Comparison of ENCODE assay signal across 11 cellular contexts in the genomic region with DNA sequence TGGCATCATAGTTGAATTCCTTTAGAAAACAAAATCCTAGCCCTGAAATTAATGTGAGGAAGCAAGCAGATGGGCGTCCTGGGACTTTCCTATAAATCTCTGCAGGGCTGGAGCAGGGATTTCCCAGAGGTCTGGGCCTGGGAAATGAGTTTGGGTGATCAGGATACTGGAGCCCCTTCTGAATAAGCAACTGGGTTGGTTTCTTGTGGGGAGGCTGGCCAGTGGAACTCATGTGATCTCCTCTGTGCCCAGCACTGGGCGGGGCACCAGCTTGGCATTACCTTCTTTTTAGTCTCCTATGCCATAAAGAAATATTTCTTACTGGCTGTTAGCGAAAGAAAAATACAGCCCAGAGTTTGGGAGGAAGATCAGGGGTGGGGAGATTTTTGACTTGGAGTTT. TPM values are rescaled to one million over a fixed set of nuclear protein-coding genes. Genes with fewer than 3 reads are reported as not detected.
DNase-seq lines count a peak whose midpoint lies in the region; ATAC-seq and TF ChIP-seq lines count a peak whose summit lies in the region.
"Had no signal": no experiment of that assay in that cellular context is flagged by ENCODE, and none has a peak within 500 bp of the region (broad histone marks: within the 10 kb centered on the region; RNA-seq: fewer than 3 reads in every experiment).

No MANE protein-coding gene starts in this region.

- no peak overlapping the region for H3K27ac Mint-ChIP-seq in activated T-helper 1 cell treated with anti-CD3 and anti-CD28 coated beads, Interleukin-12 subunit alpha, Interleukin-12 subunit beta, Interleukin-2, Interleukin-4 antibody, amounts not matched to agents 30 ng/mL and 10 ng/mL and 1 ng/mL, durations not matched to agents 14 hours and 24 hours and 36 hours
- no peak overlapping the region for H3K27ac Mint-ChIP-seq in naive thymus-derived CD8-positive, alpha-beta T cell
- H3K27ac Mint-ChIP-seq: CD4-positive, alpha-beta memory T cell had no signal

- H3K27me3 ChIP-seq in prostate gland (replicated peaks; ENCODE audit: insufficient read depth) = no peaks in the 10 kb centered on the region

- intact Hi-C loops in activated T-helper 1 cell treated with anti-CD3 and anti-CD28 coated beads, Interleukin-12 subunit alpha, Interleukin-12 subunit beta, Interleukin-2, Interleukin-4 antibody, amounts not matched to agents 30 ng/mL and 10 ng/mL and 1 ng/mL, durations not matched to agents 14 hours and 24 hours and 36 hours (cut with micrococcal nuclease) = no loop called here
- intact Hi-C loops in left ventricle myocardium superior (cut with micrococcal nuclease) (no loop called here), prostate gland (cut with DNase I) (loop anchor here (5.0 kb wide), 4 partner anchors 160 to 325 kb away; no protein-coding TSS in a partner anchor)

- POLR2A ChIA-PET in naive thymus-derived CD8-positive, alpha-beta T cell (lab: Charles Lee) = no interaction called here

- H3K9me3 Mint-ChIP-seq in activated T-helper 1 cell treated with anti-CD3 and anti-CD28 coated beads, Interleukin-12 subunit alpha, Interleukin-12 subunit beta, Interleukin-2, Interleukin-4 antibody, amounts not matched to agents 30 ng/mL and 10 ng/mL and 1 ng/mL, durations not matched to agents 14 hours and 24 hours and 36 hours = no peaks in the 10 kb centered on the region
- peaks cover 0 to 2% (median 0%) of the 10 kb centered on the region in 9 donors for H3K9me3 Mint-ChIP-seq in naive thymus-derived CD8-positive, alpha-beta T cell

- peaks cover 44% of the 10 kb centered on the region for H3K27me3 Mint-ChIP-seq in activated T-helper 1 cell treated with anti-CD3 and anti-CD28 coated beads, Interleukin-12 subunit alpha, Interleukin-12 subunit beta, Interleukin-2, Interleukin-4 antibody, amounts not matched to agents 30 ng/mL and 10 ng/mL and 1 ng/mL, durations not matched to agents 14 hours and 24 hours and 36 hours (ENCODE audit: insufficient read depth)
- peaks cover 27 to 77% (median 55%) of the 10 kb centered on the region in 5 donors for H3K27me3 Mint-ChIP-seq in naive thymus-derived CD8-positive, alpha-beta T cell

- peak; percentile 74 for ATAC-seq in left ventricle myocardium superior
- ATAC-seq in naive thymus-derived CD8-positive, alpha-beta T cell = no peak
- ATAC-seq in HG03139 (IDR thresholded peaks at IDR 0.05; ENCODE audit: unreplicated experiment) = no peak

- H3K27ac ChIP-seq in prostate gland = peak overlapping the region; percentile 89 to 93

- H3K4me1 Mint-ChIP-seq in activated T-helper 1 cell treated with anti-CD3 and anti-CD28 coated beads, Interleukin-12 subunit alpha, Interleukin-12 subunit beta, Interleukin-2, Interleukin-4 antibody, amounts not matched to agents 30 ng/mL and 10 ng/mL and 1 ng/mL, durations not matched to agents 14 hours and 24 hours and 36 hours (ENCODE audit: low read depth) = peaks cover 6% of the 10 kb centered on the region
- H3K4me1 Mint-ChIP-seq in naive thymus-derived CD8-positive, alpha-beta T cell = peaks cover 5 to 13% (median 9%) of the 10 kb centered on the region in 4 donors

- peak; percentile 17 for DNase-seq in HCEC 1CT
- DNase-seq in activated T-helper 1 cell treated with anti-CD3 and anti-CD28 coated beads, Interleukin-12 subunit alpha, Interleukin-12 subunit beta, Interleukin-2, Interleukin-4 antibody, amounts not matched to agents 30 ng/mL and 10 ng/mL and 1 ng/mL, durations not matched to agents 14 hours and 24 hours and 36 hours (ENCODE audit: low spot score) = no peak
- peak; percentile 73 for DNase-seq in left ventricle myocardium superior
- DNase-seq in prostate gland (ENCODE audit: low spot score) = peak; percentile 71
- no peak for DNase-seq in naive thymus-derived CD8-positive, alpha-beta T cell
- no peak for DNase-seq in effector CD4-positive, alpha-beta T cell
- DNase-seq in HK-2 (ENCODE audit: unreplicated experiment) = no peak
- DNase-seq: amygdala; CD4-positive, alpha-beta memory T cell; Kasumi-1 had no signal

- no peaks in the 10 kb centered on the region for H3K36me3 ChIP-seq in prostate gland

- WGBS in prostate gland = 71% methylated on average over 3 of the region's 3 CpGs

- H3K36me3 Mint-ChIP-seq in activated T-helper 1 cell treated with anti-CD3 and anti-CD28 coated beads, Interleukin-12 subunit alpha, Interleukin-12 subunit beta, Interleukin-2, Interleukin-4 antibody, amounts not matched to agents 30 ng/mL and 10 ng/mL and 1 ng/mL, durations not matched to agents 14 hours and 24 hours and 36 hours (ENCODE audit: low read depth) = no peaks in the 10 kb centered on the region
- H3K36me3 Mint-ChIP-seq in naive thymus-derived CD8-positive, alpha-beta T cell = no peaks in the 10 kb centered on the region
- H3K36me3 Mint-ChIP-seq: CD4-positive, alpha-beta memory T cell had no signal

- no peaks in the 10 kb centered on the region for H3K9me3 ChIP-seq in prostate gland

- peak in 1 of 4 experiments; percentile 12 for TF ChIP-seq CTCF in prostate gland (IDR thresholded peaks at IDR 0.05)

- H3K4me3 Mint-ChIP-seq in activated T-helper 1 cell treated with anti-CD3 and anti-CD28 coated beads, Interleukin-12 subunit alpha, Interleukin-12 subunit beta, Interleukin-2, Interleukin-4 antibody, amounts not matched to agents 30 ng/mL and 10 ng/mL and 1 ng/mL, durations not matched to agents 14 hours and 24 hours and 36 hours = peak overlapping the region; percentile 81
- peak overlapping the region in 4 of 10 donors; percentile 25 to 81 (median 76) for H3K4me3 Mint-ChIP-seq in naive thymus-derived CD8-positive, alpha-beta T cell

- H3K4me1 ChIP-seq in prostate gland (replicated peaks) = no peaks in the 10 kb centered on the region

- no peak for TF ChIP-seq POLR2A in prostate gland (IDR thresholded peaks at IDR 0.05)

- peak overlapping the region in 1 of 2 donors; percentile 63 for H3K4me3 ChIP-seq in prostate gland

RNA-seq across cellular contexts. Expression of a gene that starts 1.7 kb away (rescaled TPM):
- not detected in 2 replicates for total RNA-seq in activated T-helper 1 cell treated with anti-CD3 and anti-CD28 coated beads, Interleukin-12 subunit alpha, Interleukin-12 subunit beta, Interleukin-2, Interleukin-4 antibody, amounts not matched to agents 30 ng/mL and 10 ng/mL and 1 ng/mL, durations not matched to agents 14 hours and 24 hours and 36 hours
- total RNA-seq in left ventricle myocardium superior (80.7 TPM), prostate gland (100 to 1,000 TPM in 1 of 2 donors, 10 to 100 TPM in 1; 84.1 to 223 TPM)
- not detected for total RNA-seq in naive thymus-derived CD8-positive, alpha-beta T cell
- polyA plus RNA-seq in naive thymus-derived CD8-positive, alpha-beta T cell = not detected
- total RNA-seq: CD4-positive, alpha-beta memory T cell had no signal
- polyA plus RNA-seq: CD4-positive, alpha-beta memory T cell had no signal

Comparison
In these comparisons a context has a peak if more than half of its experiments do, and no peak if none do; other contexts are left out.
1. DNase-seq: peak in HCEC 1CT (single experiment), left ventricle myocardium superior (single experiment) and prostate gland (single experiment); none in activated T-helper 1 cell treated with anti-CD3 and anti-CD28 coated beads, Interleukin-12 subunit alpha, Interleukin-12 subunit beta, Interleukin-2, Interleukin-4 antibody, amounts not matched to agents 30 ng/mL and 10 ng/mL and 1 ng/mL, durations not matched to agents 14 hours and 24 hours and 36 hours (single experiment), naive thymus-derived CD8-positive, alpha-beta T cell (0 of 10), effector CD4-positive, alpha-beta T cell (single experiment) and HK-2 (single experiment).
2. RNA of a gene that starts 1.7 kb away (total RNA-seq): 84.1 to 223 TPM in prostate gland and 80.7 TPM in left ventricle myocardium superior (single experiment); not detected in activated T-helper 1 cell treated with anti-CD3 and anti-CD28 coated beads, Interleukin-12 subunit alpha, Interleukin-12 subunit beta, Interleukin-2, Interleukin-4 antibody, amounts not matched to agents 30 ng/mL and 10 ng/mL and 1 ng/mL, durations not matched to agents 14 hours and 24 hours and 36 hours and not detected in naive thymus-derived CD8-positive, alpha-beta T cell; every median in the first group is over 10 times any median in the second.